8 cellular contexts compared by ENCODE assay signal in genomic region chr19:48899781-48900476, GRCh38. TPM values are rescaled to one million over a fixed set of nuclear protein-coding genes. Genes with fewer than 3 reads are reported as not detected.
DNase-seq lines count a peak whose midpoint lies in the region; ATAC-seq and TF ChIP-seq lines count a peak whose summit lies in the region.

Gene NUCB1, plus strand, starts transcription at chr19:48900312. Its CDS starts 485 bp downstream, at chr19:48900797.

- H4K20me1 ChIP-seq in BLaER1: no peaks in the 10 kb centered on the region

- H3K4me1 Mint-ChIP-seq in activated CD4-positive, alpha-beta memory T cell treated with anti-CD3 and anti-CD28 coated beads for 36 hours (ENCODE audit: low read depth): peaks cover 28% of the 10 kb centered on the region

- H3K9me3 ChIP-seq in BLaER1 (no peaks in the 10 kb centered on the region), liver (ENCODE audit: control insufficient read depth in 4 of 4, low read length in 3 of 4) (no peaks in the 10 kb centered on the region)

- DNase-seq in NCI-H82 treated with DMSO at 0.1 percent for 48 hours (lab: John Stamatoyannopoulos, UW; ENCODE audit: unreplicated experiment) (peak; percentile 95), dorsolateral prefrontal cortex (peak; percentile 97 to 99 (median 98))
- DNase-seq in activated CD4-positive, alpha-beta memory T cell treated with anti-CD3 and anti-CD28 coated beads for 36 hours: peak; percentile 100
- DNase-seq in stimulated activated CD4-positive, alpha-beta T cell treated with anti-CD3 and anti-CD28 coated beads, Interleukin-4, amount 100 ng/mL, for 24 hours: peak; percentile 99

- no peaks in the 10 kb centered on the region for H3K9me3 Mint-ChIP-seq in activated CD4-positive, alpha-beta memory T cell treated with anti-CD3 and anti-CD28 coated beads for 36 hours

- peak within 1 kb of the TSS; percentile 88 for H3K4me3 ChIP-seq in BLaER1
- H3K4me3 ChIP-seq in dorsolateral prefrontal cortex: peak within 1 kb of the TSS; percentile 56 to 99 (median 92)
- H3K4me3 ChIP-seq in liver (ENCODE audit: low read depth in 1 of 3, low read length in 3 of 3): peak within 1 kb of the TSS; percentile 66 to 92 (median 69)

- peak within 1 kb of the TSS; percentile 85 for H3K9ac ChIP-seq in BLaER1
- peak within 1 kb of the TSS; percentile 79 to 90 for H3K9ac ChIP-seq in liver (ENCODE audit: low read depth in 1 of 2, low read length in 2 of 2)

- WGBS in liver: 7% methylated on average over 34 of the region's 34 CpGs

- TF ChIP-seq CTCF in dorsolateral prefrontal cortex (IDR thresholded peaks at IDR 0.05 in 54 of 56, conservative IDR thresholded peaks at IDR 0.05 in 2 of 56; ENCODE audit: low read depth in 1 of 56, partially characterized antibody in 56 of 56) (peak in 46 of 56 donors; percentile 5 to 60 (median 33)), liver (IDR thresholded peaks at IDR 0.05; ENCODE audit: low read depth, low read length, missing input control) (peak; percentile 55)

- CTCF ChIA-PET in activated CD4-positive, alpha-beta memory T cell treated with anti-CD3 and anti-CD28 coated beads for 36 hours (lab: Charles Lee): interaction anchor here (0.6 to 3.1 kb wide), 7 partner anchors 25 to 867 kb away, joined by 3 to 14 read pairs (median 6); partner anchors contain the start of genes BAX, GYS1 and RUVBL2

- peak; percentile 86 for ATAC-seq in GM19351 (IDR thresholded peaks at IDR 0.05; ENCODE audit: unreplicated experiment)
- ATAC-seq in HG03571 (IDR thresholded peaks at IDR 0.05; ENCODE audit: unreplicated experiment): peak; percentile 69

- peak within 1 kb of the TSS; percentile 97 for H3K27ac Mint-ChIP-seq in activated CD4-positive, alpha-beta memory T cell treated with anti-CD3 and anti-CD28 coated beads for 36 hours

- H3K36me3 Mint-ChIP-seq in activated CD4-positive, alpha-beta memory T cell treated with anti-CD3 and anti-CD28 coated beads for 36 hours: peaks cover 22% of the 10 kb centered on the region

- H3K4me2 ChIP-seq in BLaER1: peak within 1 kb of the TSS; percentile 99

- H3K4me3 Mint-ChIP-seq in activated CD4-positive, alpha-beta memory T cell treated with anti-CD3 and anti-CD28 coated beads for 36 hours: peak within 1 kb of the TSS; percentile 96

- peak within 1 kb of the TSS; percentile 77 for H3K27ac ChIP-seq in BLaER1
- H3K27ac ChIP-seq in dorsolateral prefrontal cortex: peak within 1 kb of the TSS; percentile 69 to 100 (median 94)
- H3K27ac ChIP-seq in liver (ENCODE audit: low read depth in 1 of 2, low read length in 2 of 2): peak within 1 kb of the TSS; percentile 74 to 77

- H3K4me1 ChIP-seq in BLaER1: peaks cover 51% of the 10 kb centered on the region
- peaks cover 3 to 20% (median 11%) of the 10 kb centered on the region in 4 donors for H3K4me1 ChIP-seq in liver (ENCODE audit: control insufficient read depth in 4 of 4, insufficient read depth in 4 of 4, low read length in 3 of 4)

- H3K36me3 ChIP-seq in BLaER1: peaks cover 20% of the 10 kb centered on the region
- peaks cover 0 to 7% (median 4%) of the 10 kb centered on the region in 4 donors for H3K36me3 ChIP-seq in liver (ENCODE audit: control insufficient read depth in 4 of 4, insufficient read depth in 3 of 4, low read depth in 1 of 4, low read length in 3 of 4)

- POLR2A ChIA-PET in activated CD4-positive, alpha-beta memory T cell treated with anti-CD3 and anti-CD28 coated beads for 36 hours (lab: Charles Lee): interaction anchor here (0.6 to 4.7 kb wide), 8 partner anchors 14 to 93 kb away, joined by 3 to 29 read pairs (median 5); partner anchors contain the start of genes FTL, GYS1, PPP1R15A and RUVBL2

- H3K27me3 ChIP-seq in BLaER1 (peaks cover 17% of the 10 kb centered on the region), dorsolateral prefrontal cortex (no peaks in the 10 kb centered on the region), liver (ENCODE audit: control insufficient read depth in 4 of 4, insufficient read depth in 4 of 4, low read length in 3 of 4) (no peaks in the 10 kb centered on the region)

- peak; percentile 69 to 74 for TF ChIP-seq RAD21 in liver (IDR thresholded peaks at IDR 0.05)

- intact Hi-C loops in activated CD4-positive, alpha-beta memory T cell treated with anti-CD3 and anti-CD28 coated beads for 36 hours (cut with micrococcal nuclease): loop anchor here (1.0 to 2.0 kb wide), 3 partner anchors 25 to 65 kb away; partner anchors contain the start of genes DHDH and FTL
- intact Hi-C loops in dorsolateral prefrontal cortex (cut with DNase I): loop anchor here (2.0 to 5.0 kb wide), 2 partner anchors 52 to 55 kb away; partner anchors contain the start of gene BAX (in 2 of the 2)

- peaks cover 7% of the 10 kb centered on the region for H3K27me3 Mint-ChIP-seq in activated CD4-positive, alpha-beta memory T cell treated with anti-CD3 and anti-CD28 coated beads for 36 hours

TF ChIP-seq in liver, 16 proteins besides CTCF, POLR2A, EP300 and RAD21:
- TF ChIP-seq RXRA (IDR thresholded peaks at IDR 0.05) (peak; percentile 87 to 88), FOXA2 (IDR thresholded peaks at IDR 0.05) (peak; percentile 25), YY1 (IDR thresholded peaks at IDR 0.05) (peak; percentile 94), GABPA (IDR thresholded peaks at IDR 0.05 in 1 of 2, conservative IDR thresholded peaks at IDR 0.05 in 1 of 2) (peak; percentile 32 to 87), HNF4A (conservative IDR thresholded peaks at IDR 0.05) (peak; percentile 45 to 57), EGR1 (IDR thresholded peaks at IDR 0.05; ENCODE audit: low read depth in 2 of 2) (peak; percentile 17 to 52), NR2F2 (IDR thresholded peaks at IDR 0.05) (peak; percentile 95), TAF1 (conservative IDR thresholded peaks at IDR 0.05) (no peak), FOXA1 (IDR thresholded peaks at IDR 0.05) (no peak), ATF3 (IDR thresholded peaks at IDR 0.05) (peak; percentile 41), SP1 (IDR thresholded peaks at IDR 0.05) (peak; percentile 94), ZBTB33 (IDR thresholded peaks at IDR 0.05) (peak; percentile 79), JUND (IDR thresholded peaks at IDR 0.05) (peak in 1 of 2 donors; percentile 56), HNF4G (IDR thresholded peaks at IDR 0.05) (no peak), REST (IDR thresholded peaks at IDR 0.05) (peak; percentile 92)
- TF ChIP-seq, protein P1, sequence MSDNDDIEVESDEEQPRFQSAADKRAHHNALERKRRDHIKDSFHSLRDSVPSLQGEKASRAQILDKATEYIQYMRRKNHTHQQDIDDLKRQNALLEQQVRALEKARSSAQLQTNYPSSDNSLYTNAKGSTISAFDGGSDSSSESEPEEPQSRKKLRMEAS (IDR thresholded peaks at IDR 0.05): peak; percentile 87
TF ChIP-seq in liver: peak in this region for 13.

RNA-seq across cellular contexts. Expression of gene NUCB1, which starts in this region (rescaled TPM):
- total RNA-seq in activated CD4-positive, alpha-beta memory T cell treated with anti-CD3 and anti-CD28 coated beads for 36 hours: 100 to 1,000 TPM; 154 to 159 TPM
- 100 to 1,000 TPM; 123 to 249 (median 172) TPM for total RNA-seq in dorsolateral prefrontal cortex
- total RNA-seq in liver: 100 to 1,000 TPM; 196 to 280 TPM
- 100 to 1,000 TPM; 186 to 775 TPM for polyA plus RNA-seq in liver

Comparison
In these comparisons a context has a peak if more than half of its experiments do, and no peak if none do; other contexts are left out.
1. Peak in every context shown above with its lines: DNase-seq, ATAC-seq, H3K4me3 ChIP-seq and H3K27ac ChIP-seq.